ENCODE assay signal across 29 cellular contexts in the genomic region with DNA sequence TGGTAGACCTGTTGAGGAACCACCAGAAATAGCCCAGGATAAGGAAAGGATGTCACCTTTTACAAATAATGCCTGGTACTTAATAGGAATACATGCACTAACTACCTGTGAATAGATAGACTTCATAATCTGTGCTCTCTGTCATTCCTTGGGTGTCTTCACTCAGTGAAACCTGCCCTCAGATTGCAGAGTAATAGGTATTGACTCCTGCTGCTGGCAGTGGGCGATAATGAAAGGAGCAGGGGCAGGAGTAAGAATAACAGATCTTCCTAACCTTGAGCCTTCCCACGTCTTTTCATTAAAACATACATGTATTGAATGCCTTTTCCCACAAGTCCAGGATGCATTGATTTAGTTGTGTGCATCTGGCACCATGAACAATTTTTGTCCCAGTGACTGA.
"Had no signal": no experiment of that assay in that cellular context is flagged by ENCODE, and none has a peak within 500 bp of the region (broad histone marks: within the 10 kb centered on the region; RNA-seq: fewer than 3 reads in every experiment).

No MANE protein-coding gene starts in this region.

- H3K4me3 ChIP-seq: stomach, suprapubic skin, testis, thoracic aorta, thyroid gland, tibial artery, tibial nerve, transverse colon, upper lobe of left lung, upper lobe of right lung, uterus, vagina had no signal

- DNase-seq: stimulated activated CD4-positive, alpha-beta T cell treated with anti-CD3 and anti-CD28 coated beads, Interleukin-2, amount 100 ng/mL, for 48 hours; stimulated activated CD4-positive, alpha-beta T cell treated with anti-CD3 and anti-CD28 coated beads, Interleukin-4, amount 100 ng/mL, for 1 hour; stimulated activated CD4-positive, alpha-beta T cell treated with anti-CD3 and anti-CD28 coated beads, Interleukin-4, amount 100 ng/mL, for 24 hours; stimulated activated CD4-positive, alpha-beta T cell treated with anti-CD3 and anti-CD28 coated beads, Interleukin-4, amount 100 ng/mL, for 4 hours; stimulated activated CD8-positive, alpha-beta memory T cell treated with anti-CD3 and anti-CD28 coated beads, Interleukin-4, amount 100 ng/mL, for 48 hours; stimulated activated naive B cell treated with anti-CD40 and anti-IgM and Interleukin-4, amounts not matched to agents 10 μg/mL and 1 μg/mL and 100 μg/mL, for 72 hours; stimulated activated naive CD4-positive, alpha-beta T cell; stimulated activated naive CD4-positive, alpha-beta T cell treated with Interleukin-2 at 50 U/mL for 16 hours; stimulated activated naive CD8-positive, alpha-beta T cell treated with anti-CD3 and anti-CD28 coated beads, Interleukin-15, amount 100 ng/mL, for 72 hours; stimulated activated naive CD8-positive, alpha-beta T cell treated with anti-CD3 and anti-CD28 coated beads, Interleukin-15, Interleukin-2, amounts not matched to agents 100 U/mL and 50 U/mL, for 24 hours; stomach; substantia nigra; testis; thyroid gland; tibial artery; transverse colon; trophoblast cell; upper lobe of left lung; upper lobe of right lung; uterus had no signal

- H3K4me3 Mint-ChIP-seq: stimulated activated effector memory CD8-positive, alpha-beta T cell treated with anti-CD3 and anti-CD28 coated beads, Interleukin-12 subunit alpha, Interleukin-12 subunit beta, amount 100 ng/mL, for 72 hours; stimulated activated memory B cell treated with anti-CD40 and anti-IgM and Interleukin-4, amounts not matched to agents 10 μg/mL and 1 μg/mL and 100 μg/mL, for 72 hours; stimulated activated naive B cell treated with anti-CD40 and anti-IgM and Interleukin-4, amounts not matched to agents 10 μg/mL and 1 μg/mL and 100 μg/mL, for 72 hours; stimulated activated naive CD8-positive, alpha-beta T cell treated with anti-CD3 and anti-CD28 coated beads, Interleukin-15, amount 100 ng/mL, for 72 hours; stimulated activated naive CD8-positive, alpha-beta T cell treated with anti-CD3 and anti-CD28 coated beads, Interleukin-15, Interleukin-2, amounts not matched to agents 100 ng/mL and 50 ng/mL, for 24 hours; type B pancreatic cell had no signal

- H3K9me3 Mint-ChIP-seq: stimulated activated effector memory CD8-positive, alpha-beta T cell treated with anti-CD3 and anti-CD28 coated beads, Interleukin-12 subunit alpha, Interleukin-12 subunit beta, amount 100 ng/mL, for 72 hours; stimulated activated memory B cell treated with anti-CD40 and anti-IgM and Interleukin-4, amounts not matched to agents 10 μg/mL and 1 μg/mL and 100 μg/mL, for 72 hours; stimulated activated naive B cell treated with anti-CD40 and anti-IgM and Interleukin-4, amounts not matched to agents 10 μg/mL and 1 μg/mL and 100 μg/mL, for 72 hours; stimulated activated naive CD8-positive, alpha-beta T cell treated with anti-CD3 and anti-CD28 coated beads, Interleukin-15, amount 100 ng/mL, for 72 hours; stimulated activated naive CD8-positive, alpha-beta T cell treated with anti-CD3 and anti-CD28 coated beads, Interleukin-15, Interleukin-2, amounts not matched to agents 100 ng/mL and 50 ng/mL, for 24 hours; type B pancreatic cell had no signal

- H3K27ac ChIP-seq: stomach, suprapubic skin, testis, thoracic aorta, thyroid gland, tibial artery, tibial nerve, transverse colon, upper lobe of left lung, upper lobe of right lung, uterus, vagina had no signal

- H3K4me1 ChIP-seq: suprapubic skin, testis, tibial nerve, transverse colon, upper lobe of left lung, upper lobe of right lung, uterus, vagina had no signal

- H3K27ac Mint-ChIP-seq: stimulated activated effector memory CD8-positive, alpha-beta T cell treated with anti-CD3 and anti-CD28 coated beads, Interleukin-12 subunit alpha, Interleukin-12 subunit beta, amount 100 ng/mL, for 72 hours; stimulated activated memory B cell treated with anti-CD40 and anti-IgM and Interleukin-4, amounts not matched to agents 10 μg/mL and 1 μg/mL and 100 μg/mL, for 72 hours; stimulated activated naive B cell treated with anti-CD40 and anti-IgM and Interleukin-4, amounts not matched to agents 10 μg/mL and 1 μg/mL and 100 μg/mL, for 72 hours; stimulated activated naive CD8-positive, alpha-beta T cell treated with anti-CD3 and anti-CD28 coated beads, Interleukin-15, amount 100 ng/mL, for 72 hours; stimulated activated naive CD8-positive, alpha-beta T cell treated with anti-CD3 and anti-CD28 coated beads, Interleukin-15, Interleukin-2, amounts not matched to agents 100 ng/mL and 50 ng/mL, for 24 hours; type B pancreatic cell had no signal

- H3K4me1 Mint-ChIP-seq: stimulated activated effector memory CD8-positive, alpha-beta T cell treated with anti-CD3 and anti-CD28 coated beads, Interleukin-12 subunit alpha, Interleukin-12 subunit beta, amount 100 ng/mL, for 72 hours; stimulated activated memory B cell treated with anti-CD40 and anti-IgM and Interleukin-4, amounts not matched to agents 10 μg/mL and 1 μg/mL and 100 μg/mL, for 72 hours; stimulated activated naive B cell treated with anti-CD40 and anti-IgM and Interleukin-4, amounts not matched to agents 10 μg/mL and 1 μg/mL and 100 μg/mL, for 72 hours; stimulated activated naive CD8-positive, alpha-beta T cell treated with anti-CD3 and anti-CD28 coated beads, Interleukin-15, amount 100 ng/mL, for 72 hours had no signal

- FAIRE-seq: urothelium cell line had no signal

- H3K9me3 ChIP-seq: stomach, suprapubic skin, testis, thoracic aorta, thyroid gland, tibial artery, tibial nerve, transverse colon, upper lobe of left lung, upper lobe of right lung, uterus, vagina had no signal

- H3K27me3 Mint-ChIP-seq: stimulated activated memory B cell treated with anti-CD40 and anti-IgM and Interleukin-4, amounts not matched to agents 10 μg/mL and 1 μg/mL and 100 μg/mL, for 72 hours; stimulated activated naive B cell treated with anti-CD40 and anti-IgM and Interleukin-4, amounts not matched to agents 10 μg/mL and 1 μg/mL and 100 μg/mL, for 72 hours; stimulated activated naive CD8-positive, alpha-beta T cell treated with anti-CD3 and anti-CD28 coated beads, Interleukin-15, amount 100 ng/mL, for 72 hours; stimulated activated naive CD8-positive, alpha-beta T cell treated with anti-CD3 and anti-CD28 coated beads, Interleukin-15, Interleukin-2, amounts not matched to agents 100 ng/mL and 50 ng/mL, for 24 hours; type B pancreatic cell had no signal

- H3K27me3 ChIP-seq: stomach, suprapubic skin, testis, thyroid gland, tibial artery, tibial nerve, transverse colon, upper lobe of left lung, upper lobe of right lung, uterus, vagina had no signal

- H3K36me3 ChIP-seq: thyroid gland, uterus had no signal
